ENCODE assay signal across 1 cellular context in the genomic region with DNA sequence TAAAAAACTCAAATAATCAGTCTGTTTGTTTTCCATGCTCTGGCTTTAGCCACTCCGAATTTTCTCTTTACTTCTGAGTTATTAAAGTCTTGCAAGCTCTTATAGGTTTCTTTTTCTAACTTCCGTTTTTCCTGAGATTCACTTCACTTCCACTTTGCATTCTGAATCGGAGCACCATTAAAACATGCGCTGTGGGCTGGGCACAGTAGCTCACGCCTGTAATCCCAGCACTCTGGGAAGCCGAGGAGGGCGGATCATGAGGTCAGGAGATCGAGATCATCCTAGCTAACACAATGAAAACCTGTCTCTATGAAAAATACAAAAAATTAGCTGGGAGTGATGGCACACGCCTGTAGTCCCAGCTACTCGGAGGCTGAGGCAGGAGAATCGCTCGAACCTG.
TF ChIP-seq lines count a peak whose summit lies in the region.

No MANE protein-coding gene starts in this region.

TF ChIP-seq in GM23338, 12 proteins besides CTCF, POLR2A, EP300 and RAD21 (continued from another document):
- TF ChIP-seq, protein P1, sequence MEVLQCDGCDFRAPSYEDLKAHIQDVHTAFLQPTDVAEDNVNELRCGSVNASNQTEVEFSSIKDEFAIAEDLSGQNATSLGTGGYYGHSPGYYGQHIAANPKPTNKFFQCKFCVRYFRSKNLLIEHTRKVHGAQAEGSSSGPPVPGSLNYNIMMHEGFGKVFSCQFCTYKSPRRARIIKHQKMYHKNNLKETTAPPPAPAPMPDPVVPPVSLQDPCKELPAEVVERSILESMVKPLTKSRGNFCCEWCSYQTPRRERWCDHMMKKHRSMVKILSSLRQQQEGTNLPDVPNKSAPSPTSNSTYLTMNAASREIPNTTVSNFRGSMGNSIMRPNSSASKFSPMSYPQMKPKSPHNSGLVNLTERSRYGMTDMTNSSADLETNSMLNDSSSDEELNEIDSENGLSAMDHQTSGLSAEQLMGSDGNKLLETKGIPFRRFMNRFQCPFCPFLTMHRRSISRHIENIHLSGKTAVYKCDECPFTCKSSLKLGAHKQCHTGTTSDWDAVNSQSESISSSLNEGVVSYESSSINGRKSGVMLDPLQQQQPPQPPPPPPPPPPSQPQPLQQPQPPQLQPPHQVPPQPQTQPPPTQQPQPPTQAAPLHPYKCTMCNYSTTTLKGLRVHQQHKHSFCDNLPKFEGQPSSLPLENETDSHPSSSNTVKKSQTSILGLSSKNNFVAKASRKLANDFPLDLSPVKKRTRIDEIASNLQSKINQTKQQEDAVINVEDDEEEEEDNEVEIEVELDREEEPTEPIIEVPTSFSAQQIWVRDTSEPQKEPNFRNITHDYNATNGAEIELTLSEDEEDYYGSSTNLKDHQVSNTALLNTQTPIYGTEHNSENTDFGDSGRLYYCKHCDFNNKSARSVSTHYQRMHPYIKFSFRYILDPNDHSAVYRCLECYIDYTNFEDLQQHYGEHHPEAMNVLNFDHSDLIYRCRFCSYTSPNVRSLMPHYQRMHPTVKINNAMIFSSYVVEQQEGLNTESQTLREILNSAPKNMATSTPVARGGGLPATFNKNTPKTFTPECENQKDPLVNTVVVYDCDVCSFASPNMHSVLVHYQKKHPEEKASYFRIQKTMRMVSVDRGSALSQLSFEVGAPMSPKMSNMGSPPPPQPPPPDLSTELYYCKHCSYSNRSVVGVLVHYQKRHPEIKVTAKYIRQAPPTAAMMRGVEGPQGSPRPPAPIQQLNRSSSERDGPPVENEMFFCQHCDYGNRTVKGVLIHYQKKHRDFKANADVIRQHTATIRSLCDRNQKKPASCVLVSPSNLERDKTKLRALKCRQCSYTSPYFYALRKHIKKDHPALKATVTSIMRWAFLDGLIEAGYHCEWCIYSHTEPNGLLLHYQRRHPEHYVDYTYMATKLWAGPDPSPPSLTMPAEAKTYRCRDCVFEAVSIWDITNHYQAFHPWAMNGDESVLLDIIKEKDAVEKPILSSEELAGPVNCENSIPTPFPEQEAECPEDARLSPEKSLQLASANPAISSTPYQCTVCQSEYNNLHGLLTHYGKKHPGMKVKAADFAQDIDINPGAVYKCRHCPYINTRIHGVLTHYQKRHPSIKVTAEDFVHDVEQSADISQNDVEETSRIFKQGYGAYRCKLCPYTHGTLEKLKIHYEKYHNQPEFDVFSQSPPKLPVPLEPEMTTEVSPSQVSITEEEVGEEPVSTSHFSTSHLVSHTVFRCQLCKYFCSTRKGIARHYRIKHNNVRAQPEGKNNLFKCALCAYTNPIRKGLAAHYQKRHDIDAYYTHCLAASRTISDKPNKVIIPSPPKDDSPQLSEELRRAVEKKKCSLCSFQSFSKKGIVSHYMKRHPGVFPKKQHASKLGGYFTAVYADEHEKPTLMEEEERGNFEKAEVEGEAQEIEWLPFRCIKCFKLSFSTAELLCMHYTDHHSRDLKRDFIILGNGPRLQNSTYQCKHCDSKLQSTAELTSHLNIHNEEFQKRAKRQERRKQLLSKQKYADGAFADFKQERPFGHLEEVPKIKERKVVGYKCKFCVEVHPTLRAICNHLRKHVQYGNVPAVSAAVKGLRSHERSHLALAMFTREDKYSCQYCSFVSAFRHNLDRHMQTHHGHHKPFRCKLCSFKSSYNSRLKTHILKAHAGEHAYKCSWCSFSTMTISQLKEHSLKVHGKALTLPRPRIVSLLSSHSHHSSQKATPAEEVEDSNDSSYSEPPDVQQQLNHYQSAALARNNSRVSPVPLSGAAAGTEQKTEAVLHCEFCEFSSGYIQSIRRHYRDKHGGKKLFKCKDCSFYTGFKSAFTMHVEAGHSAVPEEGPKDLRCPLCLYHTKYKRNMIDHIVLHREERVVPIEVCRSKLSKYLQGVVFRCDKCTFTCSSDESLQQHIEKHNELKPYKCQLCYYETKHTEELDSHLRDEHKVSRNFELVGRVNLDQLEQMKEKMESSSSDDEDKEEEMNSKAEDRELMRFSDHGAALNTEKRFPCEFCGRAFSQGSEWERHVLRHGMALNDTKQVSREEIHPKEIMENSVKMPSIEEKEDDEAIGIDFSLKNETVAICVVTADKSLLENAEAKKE (CRISPR knock-in tag; IDR thresholded peaks at IDR 0.05) = no peak
